ENCODE assay signal across 1 cellular context in the genomic region with DNA sequence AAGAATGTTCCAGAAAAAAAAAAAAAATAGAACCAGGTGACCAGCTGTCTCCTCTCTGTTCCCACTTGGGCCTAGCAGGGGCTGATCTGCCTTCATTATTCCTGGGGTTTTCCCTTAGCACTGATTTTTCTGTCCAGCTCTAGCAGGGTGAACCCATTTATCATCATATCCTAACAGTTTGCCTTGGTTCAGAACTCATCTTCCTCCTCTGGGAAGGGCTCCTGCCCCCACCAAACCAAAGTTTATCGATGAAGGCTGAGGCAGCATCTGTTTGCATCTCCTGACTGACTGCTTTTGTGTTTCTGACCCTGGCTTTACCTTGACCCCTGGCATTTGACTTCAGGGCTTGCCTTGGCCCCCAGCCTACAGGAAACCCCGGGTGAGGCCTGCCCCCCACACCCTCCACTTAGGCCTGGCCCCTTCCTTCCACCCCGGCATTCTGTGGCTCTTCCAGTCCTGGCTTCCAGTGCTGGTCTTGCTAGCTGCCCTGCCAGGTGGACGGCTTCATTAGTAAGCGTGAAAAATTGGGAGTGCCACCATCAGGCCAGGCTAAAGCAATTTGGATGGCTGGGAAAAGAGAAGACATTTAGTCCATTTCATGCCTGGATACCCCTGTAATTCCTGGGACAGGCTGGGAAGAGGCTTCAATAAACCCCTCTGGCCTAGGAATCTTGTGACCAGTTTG.
A peak's percentile ranks its signal among the peaks of the same experiment; 100 is the strongest.
TF ChIP-seq lines count a peak whose summit lies in the region.

No MANE protein-coding gene starts in this region.

TF ChIP-seq in HepG2, 621 proteins besides CTCF, POLR2A, EP300 and RAD21 (continued from another document and continues in another):
- TF ChIP-seq, protein P1, sequence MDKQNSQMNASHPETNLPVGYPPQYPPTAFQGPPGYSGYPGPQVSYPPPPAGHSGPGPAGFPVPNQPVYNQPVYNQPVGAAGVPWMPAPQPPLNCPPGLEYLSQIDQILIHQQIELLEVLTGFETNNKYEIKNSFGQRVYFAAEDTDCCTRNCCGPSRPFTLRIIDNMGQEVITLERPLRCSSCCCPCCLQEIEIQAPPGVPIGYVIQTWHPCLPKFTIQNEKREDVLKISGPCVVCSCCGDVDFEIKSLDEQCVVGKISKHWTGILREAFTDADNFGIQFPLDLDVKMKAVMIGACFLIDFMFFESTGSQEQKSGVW (CRISPR knock-in tag; IDR thresholded peaks at IDR 0.05; ENCODE audit: borderline replicate concordance) = no peak
- TF ChIP-seq, protein P2, sequence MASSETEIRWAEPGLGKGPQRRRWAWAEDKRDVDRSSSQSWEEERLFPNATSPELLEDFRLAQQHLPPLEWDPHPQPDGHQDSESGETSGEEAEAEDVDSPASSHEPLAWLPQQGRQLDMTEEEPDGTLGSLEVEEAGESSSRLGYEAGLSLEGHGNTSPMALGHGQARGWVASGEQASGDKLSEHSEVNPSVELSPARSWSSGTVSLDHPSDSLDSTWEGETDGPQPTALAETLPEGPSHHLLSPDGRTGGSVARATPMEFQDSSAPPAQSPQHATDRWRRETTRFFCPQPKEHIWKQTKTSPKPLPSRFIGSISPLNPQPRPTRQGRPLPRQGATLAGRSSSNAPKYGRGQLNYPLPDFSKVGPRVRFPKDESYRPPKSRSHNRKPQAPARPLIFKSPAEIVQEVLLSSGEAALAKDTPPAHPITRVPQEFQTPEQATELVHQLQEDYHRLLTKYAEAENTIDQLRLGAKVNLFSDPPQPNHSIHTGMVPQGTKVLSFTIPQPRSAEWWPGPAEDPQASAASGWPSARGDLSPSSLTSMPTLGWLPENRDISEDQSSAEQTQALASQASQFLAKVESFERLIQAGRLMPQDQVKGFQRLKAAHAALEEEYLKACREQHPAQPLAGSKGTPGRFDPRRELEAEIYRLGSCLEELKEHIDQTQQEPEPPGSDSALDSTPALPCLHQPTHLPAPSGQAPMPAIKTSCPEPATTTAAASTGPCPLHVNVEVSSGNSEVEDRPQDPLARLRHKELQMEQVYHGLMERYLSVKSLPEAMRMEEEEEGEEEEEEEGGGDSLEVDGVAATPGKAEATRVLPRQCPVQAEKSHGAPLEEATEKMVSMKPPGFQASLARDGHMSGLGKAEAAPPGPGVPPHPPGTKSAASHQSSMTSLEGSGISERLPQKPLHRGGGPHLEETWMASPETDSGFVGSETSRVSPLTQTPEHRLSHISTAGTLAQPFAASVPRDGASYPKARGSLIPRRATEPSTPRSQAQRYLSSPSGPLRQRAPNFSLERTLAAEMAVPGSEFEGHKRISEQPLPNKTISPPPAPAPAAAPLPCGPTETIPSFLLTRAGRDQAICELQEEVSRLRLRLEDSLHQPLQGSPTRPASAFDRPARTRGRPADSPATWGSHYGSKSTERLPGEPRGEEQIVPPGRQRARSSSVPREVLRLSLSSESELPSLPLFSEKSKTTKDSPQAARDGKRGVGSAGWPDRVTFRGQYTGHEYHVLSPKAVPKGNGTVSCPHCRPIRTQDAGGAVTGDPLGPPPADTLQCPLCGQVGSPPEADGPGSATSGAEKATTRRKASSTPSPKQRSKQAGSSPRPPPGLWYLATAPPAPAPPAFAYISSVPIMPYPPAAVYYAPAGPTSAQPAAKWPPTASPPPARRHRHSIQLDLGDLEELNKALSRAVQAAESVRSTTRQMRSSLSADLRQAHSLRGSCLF (CRISPR knock-in tag; IDR thresholded peaks at IDR 0.05; ENCODE audit: borderline replicate concordance) = no peak
- TF ChIP-seq NFATC3 (CRISPR knock-in tag; IDR thresholded peaks at IDR 0.05) (no peak), ZFX (CRISPR knock-in tag; IDR thresholded peaks at IDR 0.05; ENCODE audit: low read depth) (peak; percentile 88), CENPX (CRISPR knock-in tag; IDR thresholded peaks at IDR 0.05) (no peak), SOX6 (IDR thresholded peaks at IDR 0.05) (no peak), SOX6 (CRISPR knock-in tag; IDR thresholded peaks at IDR 0.05) (peak; percentile 98), ARHGAP35 (CRISPR knock-in tag; IDR thresholded peaks at IDR 0.05; ENCODE audit: borderline replicate concordance) (no peak), CEBPG (CRISPR knock-in tag; IDR thresholded peaks at IDR 0.05) (peak; percentile 65), ZNF883 (CRISPR knock-in tag; IDR thresholded peaks at IDR 0.05; ENCODE audit: not compliant biosample characterization) (peak; percentile 48), ZNF775 (CRISPR knock-in tag; IDR thresholded peaks at IDR 0.05; ENCODE audit: borderline replicate concordance) (no peak), PPARG (CRISPR knock-in tag; conservative IDR thresholded peaks at IDR 0.05) (peak; percentile 92), TSC22D2 (CRISPR knock-in tag; IDR thresholded peaks at IDR 0.05; ENCODE audit: borderline replicate concordance) (no peak), MLLT10 (CRISPR knock-in tag; IDR thresholded peaks at IDR 0.05) (no peak), GABPB1 (CRISPR knock-in tag; IDR thresholded peaks at IDR 0.05) (peak; percentile 75), XRCC5 (optimal IDR thresholded peaks at IDR 0.05; ENCODE audit: low read length) (peak; percentile 52), GABPA (IDR thresholded peaks at IDR 0.05; ENCODE audit: low read depth, low read length) (no peak), GABPA (CRISPR knock-in tag; IDR thresholded peaks at IDR 0.05; ENCODE audit: low read depth) (peak; percentile 73), SRSF9 (IDR thresholded peaks at IDR 0.05; ENCODE audit: borderline replicate concordance, insufficient read depth, low read depth, low read length, poor library complexity, severe bottlenecking) (no peak), NCOA2 (CRISPR knock-in tag; IDR thresholded peaks at IDR 0.05) (peak; percentile 98), GPN1 (CRISPR knock-in tag; IDR thresholded peaks at IDR 0.05; ENCODE audit: borderline replicate concordance) (no peak), MED8 (CRISPR knock-in tag; IDR thresholded peaks at IDR 0.05; ENCODE audit: insufficient replicate concordance) (peak; percentile 89), NAIF1 (CRISPR knock-in tag; IDR thresholded peaks at IDR 0.05; ENCODE audit: borderline replicate concordance) (no peak), ZBTB8A (CRISPR knock-in tag; IDR thresholded peaks at IDR 0.05; ENCODE audit: borderline replicate concordance, low read depth) (no peak), PITX1 (CRISPR knock-in tag; IDR thresholded peaks at IDR 0.05) (peak; percentile 90), SP4 (CRISPR knock-in tag; IDR thresholded peaks at IDR 0.05) (no peak), RORA (CRISPR knock-in tag; IDR thresholded peaks at IDR 0.05) (no peak), MAFF (IDR thresholded peaks at IDR 0.05; ENCODE audit: low read depth, low read length) (no peak), RXRB (CRISPR knock-in tag; IDR thresholded peaks at IDR 0.05; ENCODE audit: borderline replicate concordance) (peak; percentile 94), KLF6 (CRISPR knock-in tag; IDR thresholded peaks at IDR 0.05) (no peak), NFRKB (IDR thresholded peaks at IDR 0.05) (no peak), SNAPC2 (CRISPR knock-in tag; IDR thresholded peaks at IDR 0.05) (no peak), NCOA1 (CRISPR knock-in tag; IDR thresholded peaks at IDR 0.05) (peak; percentile 89), ZNF317 (CRISPR knock-in tag; IDR thresholded peaks at IDR 0.05) (peak; percentile 69)
- TF ChIP-seq, protein P3, sequence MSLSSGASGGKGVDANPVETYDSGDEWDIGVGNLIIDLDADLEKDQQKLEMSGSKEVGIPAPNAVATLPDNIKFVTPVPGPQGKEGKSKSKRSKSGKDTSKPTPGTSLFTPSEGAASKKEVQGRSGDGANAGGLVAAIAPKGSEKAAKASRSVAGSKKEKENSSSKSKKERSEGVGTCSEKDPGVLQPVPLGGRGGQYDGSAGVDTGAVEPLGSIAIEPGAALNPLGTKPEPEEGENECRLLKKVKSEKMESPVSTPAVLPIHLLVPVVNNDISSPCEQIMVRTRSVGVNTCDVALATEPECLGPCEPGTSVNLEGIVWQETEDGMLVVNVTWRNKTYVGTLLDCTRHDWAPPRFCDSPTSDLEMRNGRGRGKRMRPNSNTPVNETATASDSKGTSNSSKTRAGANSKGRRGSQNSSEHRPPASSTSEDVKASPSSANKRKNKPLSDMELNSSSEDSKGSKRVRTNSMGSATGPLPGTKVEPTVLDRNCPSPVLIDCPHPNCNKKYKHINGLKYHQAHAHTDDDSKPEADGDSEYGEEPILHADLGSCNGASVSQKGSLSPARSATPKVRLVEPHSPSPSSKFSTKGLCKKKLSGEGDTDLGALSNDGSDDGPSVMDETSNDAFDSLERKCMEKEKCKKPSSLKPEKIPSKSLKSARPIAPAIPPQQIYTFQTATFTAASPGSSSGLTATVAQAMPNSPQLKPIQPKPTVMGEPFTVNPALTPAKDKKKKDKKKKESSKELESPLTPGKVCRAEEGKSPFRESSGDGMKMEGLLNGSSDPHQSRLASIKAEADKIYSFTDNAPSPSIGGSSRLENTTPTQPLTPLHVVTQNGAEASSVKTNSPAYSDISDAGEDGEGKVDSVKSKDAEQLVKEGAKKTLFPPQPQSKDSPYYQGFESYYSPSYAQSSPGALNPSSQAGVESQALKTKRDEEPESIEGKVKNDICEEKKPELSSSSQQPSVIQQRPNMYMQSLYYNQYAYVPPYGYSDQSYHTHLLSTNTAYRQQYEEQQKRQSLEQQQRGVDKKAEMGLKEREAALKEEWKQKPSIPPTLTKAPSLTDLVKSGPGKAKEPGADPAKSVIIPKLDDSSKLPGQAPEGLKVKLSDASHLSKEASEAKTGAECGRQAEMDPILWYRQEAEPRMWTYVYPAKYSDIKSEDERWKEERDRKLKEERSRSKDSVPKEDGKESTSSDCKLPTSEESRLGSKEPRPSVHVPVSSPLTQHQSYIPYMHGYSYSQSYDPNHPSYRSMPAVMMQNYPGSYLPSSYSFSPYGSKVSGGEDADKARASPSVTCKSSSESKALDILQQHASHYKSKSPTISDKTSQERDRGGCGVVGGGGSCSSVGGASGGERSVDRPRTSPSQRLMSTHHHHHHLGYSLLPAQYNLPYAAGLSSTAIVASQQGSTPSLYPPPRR (CRISPR knock-in tag; IDR thresholded peaks at IDR 0.05; ENCODE audit: borderline replicate concordance) = peak; percentile 97
- TF ChIP-seq, protein P4, sequence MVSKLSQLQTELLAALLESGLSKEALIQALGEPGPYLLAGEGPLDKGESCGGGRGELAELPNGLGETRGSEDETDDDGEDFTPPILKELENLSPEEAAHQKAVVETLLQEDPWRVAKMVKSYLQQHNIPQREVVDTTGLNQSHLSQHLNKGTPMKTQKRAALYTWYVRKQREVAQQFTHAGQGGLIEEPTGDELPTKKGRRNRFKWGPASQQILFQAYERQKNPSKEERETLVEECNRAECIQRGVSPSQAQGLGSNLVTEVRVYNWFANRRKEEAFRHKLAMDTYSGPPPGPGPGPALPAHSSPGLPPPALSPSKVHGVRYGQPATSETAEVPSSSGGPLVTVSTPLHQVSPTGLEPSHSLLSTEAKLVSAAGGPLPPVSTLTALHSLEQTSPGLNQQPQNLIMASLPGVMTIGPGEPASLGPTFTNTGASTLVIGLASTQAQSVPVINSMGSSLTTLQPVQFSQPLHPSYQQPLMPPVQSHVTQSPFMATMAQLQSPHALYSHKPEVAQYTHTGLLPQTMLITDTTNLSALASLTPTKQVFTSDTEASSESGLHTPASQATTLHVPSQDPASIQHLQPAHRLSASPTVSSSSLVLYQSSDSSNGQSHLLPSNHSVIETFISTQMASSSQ (IDR thresholded peaks at IDR 0.05; ENCODE audit: low read depth) = peak; percentile 45
- TF ChIP-seq, protein P4 (CRISPR knock-in tag; IDR thresholded peaks at IDR 0.05; ENCODE audit: borderline replicate concordance) = peak; percentile 93
- TF ChIP-seq, protein P5, sequence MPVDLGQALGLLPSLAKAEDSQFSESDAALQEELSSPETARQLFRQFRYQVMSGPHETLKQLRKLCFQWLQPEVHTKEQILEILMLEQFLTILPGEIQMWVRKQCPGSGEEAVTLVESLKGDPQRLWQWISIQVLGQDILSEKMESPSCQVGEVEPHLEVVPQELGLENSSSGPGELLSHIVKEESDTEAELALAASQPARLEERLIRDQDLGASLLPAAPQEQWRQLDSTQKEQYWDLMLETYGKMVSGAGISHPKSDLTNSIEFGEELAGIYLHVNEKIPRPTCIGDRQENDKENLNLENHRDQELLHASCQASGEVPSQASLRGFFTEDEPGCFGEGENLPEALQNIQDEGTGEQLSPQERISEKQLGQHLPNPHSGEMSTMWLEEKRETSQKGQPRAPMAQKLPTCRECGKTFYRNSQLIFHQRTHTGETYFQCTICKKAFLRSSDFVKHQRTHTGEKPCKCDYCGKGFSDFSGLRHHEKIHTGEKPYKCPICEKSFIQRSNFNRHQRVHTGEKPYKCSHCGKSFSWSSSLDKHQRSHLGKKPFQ (CRISPR knock-in tag; IDR thresholded peaks at IDR 0.05; ENCODE audit: insufficient replicate concordance) = no peak
- TF ChIP-seq, protein P6, sequence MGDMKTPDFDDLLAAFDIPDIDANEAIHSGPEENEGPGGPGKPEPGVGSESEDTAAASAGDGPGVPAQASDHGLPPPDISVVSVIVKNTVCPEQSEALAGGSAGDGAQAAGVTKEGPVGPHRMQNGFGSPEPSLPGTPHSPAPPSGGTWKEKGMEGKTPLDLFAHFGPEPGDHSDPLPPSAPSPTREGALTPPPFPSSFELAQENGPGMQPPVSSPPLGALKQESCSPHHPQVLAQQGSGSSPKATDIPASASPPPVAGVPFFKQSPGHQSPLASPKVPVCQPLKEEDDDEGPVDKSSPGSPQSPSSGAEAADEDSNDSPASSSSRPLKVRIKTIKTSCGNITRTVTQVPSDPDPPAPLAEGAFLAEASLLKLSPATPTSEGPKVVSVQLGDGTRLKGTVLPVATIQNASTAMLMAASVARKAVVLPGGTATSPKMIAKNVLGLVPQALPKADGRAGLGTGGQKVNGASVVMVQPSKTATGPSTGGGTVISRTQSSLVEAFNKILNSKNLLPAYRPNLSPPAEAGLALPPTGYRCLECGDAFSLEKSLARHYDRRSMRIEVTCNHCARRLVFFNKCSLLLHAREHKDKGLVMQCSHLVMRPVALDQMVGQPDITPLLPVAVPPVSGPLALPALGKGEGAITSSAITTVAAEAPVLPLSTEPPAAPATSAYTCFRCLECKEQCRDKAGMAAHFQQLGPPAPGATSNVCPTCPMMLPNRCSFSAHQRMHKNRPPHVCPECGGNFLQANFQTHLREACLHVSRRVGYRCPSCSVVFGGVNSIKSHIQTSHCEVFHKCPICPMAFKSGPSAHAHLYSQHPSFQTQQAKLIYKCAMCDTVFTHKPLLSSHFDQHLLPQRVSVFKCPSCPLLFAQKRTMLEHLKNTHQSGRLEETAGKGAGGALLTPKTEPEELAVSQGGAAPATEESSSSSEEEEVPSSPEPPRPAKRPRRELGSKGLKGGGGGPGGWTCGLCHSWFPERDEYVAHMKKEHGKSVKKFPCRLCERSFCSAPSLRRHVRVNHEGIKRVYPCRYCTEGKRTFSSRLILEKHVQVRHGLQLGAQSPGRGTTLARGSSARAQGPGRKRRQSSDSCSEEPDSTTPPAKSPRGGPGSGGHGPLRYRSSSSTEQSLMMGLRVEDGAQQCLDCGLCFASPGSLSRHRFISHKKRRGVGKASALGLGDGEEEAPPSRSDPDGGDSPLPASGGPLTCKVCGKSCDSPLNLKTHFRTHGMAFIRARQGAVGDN (CRISPR knock-in tag; IDR thresholded peaks at IDR 0.05) = peak; percentile 98
